ENCODE assay signal across 22 cellular contexts in the genomic region with DNA sequence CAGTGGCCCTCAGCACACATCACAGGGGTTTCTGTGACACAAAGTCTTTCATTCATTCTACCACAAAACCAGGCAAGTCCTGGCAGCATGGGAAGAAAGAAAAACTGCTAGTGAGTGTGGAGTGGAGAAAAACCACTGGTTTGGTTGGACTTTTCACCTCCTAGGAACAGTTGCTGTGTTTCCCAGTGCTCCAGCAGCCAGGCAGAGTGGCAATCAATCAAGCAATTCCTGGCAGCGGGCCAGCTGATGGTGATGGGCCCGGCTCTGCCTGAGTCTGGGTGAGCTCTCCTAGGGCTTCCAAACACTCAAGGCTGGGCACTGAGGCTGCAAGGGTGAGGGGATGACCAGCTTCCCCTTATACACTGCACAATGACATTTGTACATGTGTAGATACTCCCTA.
A peak's percentile ranks its signal among the peaks of the same experiment; 100 is the strongest.
DNase-seq lines count a peak whose midpoint lies in the region; ATAC-seq, FAIRE-seq and TF ChIP-seq lines count a peak whose summit lies in the region.
"Had no signal": no experiment of that assay in that cellular context is flagged by ENCODE, and none has a peak within 500 bp of the region (broad histone marks: within the 10 kb centered on the region; RNA-seq: fewer than 3 reads in every experiment).

No MANE protein-coding gene starts in this region.

- 6 to 7% methylated on average over 2 of the region's 2 CpGs for WGBS in pancreas, 2 donors

- no peak for FAIRE-seq in pancreas (lab: Jason Lieb, UNC)
- FAIRE-seq: A549, GM12892, TTC549 had no signal

- no peaks in the 10 kb centered on the region for H3K27me3 ChIP-seq in pancreas
- H3K27me3 ChIP-seq: gastroesophageal sphincter, upper lobe of right lung had no signal

- H3K27ac ChIP-seq in pancreas, result no peak overlapping the region
- H3K27ac ChIP-seq: A549, gastroesophageal sphincter, KMS-11, lower lobe of right lung, PC-9, upper lobe of right lung had no signal

- H3K9me3 ChIP-seq in pancreas, result no peaks in the 10 kb centered on the region
- H3K9me3 ChIP-seq: lower lobe of right lung, upper lobe of right lung had no signal

- ATAC-seq in pancreas, result peak; percentile 71 to 86 (median 77)
- no peak for ATAC-seq in GM19397 (IDR thresholded peaks at IDR 0.05; ENCODE audit: unreplicated experiment)
- ATAC-seq: A549; gastroesophageal sphincter; lower lobe of right lung; naive thymus-derived CD8-positive, alpha-beta T cell; upper lobe of right lung had no signal

- peak; percentile 6 for DNase-seq in NCI-H1436 (lab: John Stamatoyannopoulos, UW)
- no peak for DNase-seq in NCI-H1436 treated with DMSO at 0.1 percent for 48 hours (lab: John Stamatoyannopoulos, UW)
- peak; percentile 32 for DNase-seq in NCI-H2029 (lab: John Stamatoyannopoulos, UW)
- DNase-seq in NCI-H82 (lab: John Stamatoyannopoulos, UW), result peak; percentile 93
- peak; percentile 57 to 92 (median 80) for DNase-seq in pancreas
- DNase-seq in cerebellum (ENCODE audit: low spot score), result no peak
- DNase-seq in ureter (ENCODE audit: low spot score), result no peak
- DNase-seq: activated naive CD4-positive, alpha-beta T cell treated with anti-CD3 and anti-CD28 coated beads, Interleukin-2, amount 50 U/mL, for 16 hours; activated T-cell treated with anti-CD3 and anti-CD28 coated beads, Interleukin-2, amount 50 U/mL, for 24 hours; CD4-positive, CD25-positive, alpha-beta regulatory T cell; GDM1; lower lobe of right lung; naive thymus-derived CD8-positive, alpha-beta T cell; PC-9; stimulated activated naive CD4-positive, alpha-beta T cell treated with Interleukin-2 at 50 U/mL for 16 hours; upper lobe of right lung had no signal

- intact Hi-C loops in pancreas (cut with DNase I), result no loop called here

- no peak for TF ChIP-seq CTCF in pancreas (IDR thresholded peaks at IDR 0.05)

- H3K4me1 ChIP-seq in pancreas, result peaks cover 4 to 11% (median 9%) of the 10 kb centered on the region in 3 donors
- H3K4me1 ChIP-seq: A549, gastroesophageal sphincter, lower lobe of right lung, upper lobe of right lung had no signal

- no peaks in the 10 kb centered on the region for H3K36me3 ChIP-seq in pancreas
- H3K36me3 ChIP-seq: gastroesophageal sphincter, lower lobe of right lung, upper lobe of right lung had no signal

- H3K4me3 ChIP-seq in pancreas, result no peak overlapping the region
- H3K4me3 ChIP-seq: A549, gastroesophageal sphincter, lower lobe of right lung, PC-9, upper lobe of right lung had no signal

Comparison
In these comparisons a context has a peak if more than half of its experiments do, and no peak if none do; other contexts are left out.
1. DNase-seq: peak in NCI-H1436 (single experiment), NCI-H2029 (single experiment), NCI-H82 (single experiment) and pancreas (6 of 6); none in NCI-H1436 treated with DMSO at 0.1 percent for 48 hours (single experiment), cerebellum (single experiment) and ureter (single experiment).